1 cellular context compared by ENCODE assay signal in genomic region chr6:116215414-116215813, GRCh38.
TF ChIP-seq lines count a peak whose summit lies in the region.

No MANE protein-coding gene starts in this region.

TF ChIP-seq in IMR-90, 13 proteins besides CTCF, POLR2A, EP300 and RAD21 (continued from another document):
- TF ChIP-seq MAFK (IDR thresholded peaks at IDR 0.05; ENCODE audit: low read depth, low read length) (no peak), ELK1 (IDR thresholded peaks at IDR 0.05; ENCODE audit: borderline replicate concordance, low read depth, low read length) (no peak)
